In the genomic region with DNA sequence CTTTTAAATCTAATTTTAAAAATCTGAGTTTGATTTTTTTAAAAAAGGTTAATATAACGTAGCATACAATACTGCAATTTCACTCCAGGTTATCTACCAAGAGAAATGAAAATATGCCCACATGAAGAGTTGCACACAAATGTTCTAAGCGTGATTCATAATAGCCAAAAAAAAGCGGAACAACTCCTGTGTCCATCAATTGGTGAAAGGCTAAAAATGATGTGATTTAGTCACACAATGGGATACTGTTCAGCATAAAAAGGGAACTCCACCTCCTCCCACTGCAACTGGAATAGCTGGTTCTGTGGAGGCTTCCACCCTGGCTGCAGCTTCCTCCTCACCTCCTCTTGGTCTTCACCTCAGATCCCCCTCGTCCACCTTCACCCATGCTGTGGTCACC, we compare ENCODE assay signal across 23 cellular contexts.
"Had no signal": no experiment of that assay in that cellular context is flagged by ENCODE, and none has a peak within 500 bp of the region (broad histone marks: within the 10 kb centered on the region; RNA-seq: fewer than 3 reads in every experiment).

No MANE protein-coding gene starts in this region.

- DNase-seq: activated CD4-positive, alpha-beta T cell treated with anti-CD3 and anti-CD28 coated beads for 48 hours; activated CD4-positive, alpha-beta T cell treated with anti-CD3 and anti-CD28 coated beads, Interleukin-2, amount 50 U/mL, for 4 hours; activated CD4-positive, CD25-positive, alpha-beta regulatory T cell treated with anti-CD3 and anti-CD28 coated beads, Interleukin-2, amount 50 U/mL, for 72 hours; activated CD8-positive, alpha-beta memory T cell treated with anti-CD3 and anti-CD28 coated beads, Interleukin-2, amount 50 U/mL, for 48 hours; activated CD8-positive, alpha-beta T cell treated with anti-CD3 and anti-CD28 coated beads, Interleukin-2, amount 10 ng/mL, durations not matched to agents 7 days and 5 days; activated effector memory CD4-positive, alpha-beta T cell treated with anti-CD3 and anti-CD28 coated beads, Interleukin-2, amount 50 U/mL, for 16 hours; activated naive CD4-positive, alpha-beta T cell treated with Interleukin-2 at 50 U/mL for 16 hours; activated naive CD8-positive, alpha-beta T cell treated with anti-CD3 and anti-CD28 coated beads, Interleukin-2, amount 50 U/mL, for 24 hours; activated T-cell treated with anti-CD3 and anti-CD28 coated beads, Interleukin-2, amount 50 U/mL, for 1 hour; amniotic stem cell; body of pancreas; NCI-H1092 treated with DMSO at 0.1 percent for 48 hours; NCI-H1417 treated with DMSO at 0.1 percent for 48 hours; NCI-H1694; NCI-H2029 treated with DMSO at 0.1 percent for 48 hours; NCI-H345; NCI-H510A; NCI-H526 treated with DMSO at 0.1 percent for 48 hours; NCI-H82; PC-3; SHP77 treated with DMSO at 0.1 percent for 48 hours had no signal

- ATAC-seq: activated CD8-positive, alpha-beta T cell treated with anti-CD3 and anti-CD28 coated beads, Interleukin-2, amount 10 ng/mL, durations not matched to agents 7 days and 5 days; activated naive CD4-positive, alpha-beta T cell treated with anti-CD3 and anti-CD28 coated beads, Interleukin-2, amount 50 U/mL, for 72 hours; activated naive CD8-positive, alpha-beta T cell treated with anti-CD3 and anti-CD28 coated beads, Interleukin-2, amount 50 U/mL, for 24 hours; body of pancreas; PC-3; WTC11 had no signal
